In the genomic region with DNA sequence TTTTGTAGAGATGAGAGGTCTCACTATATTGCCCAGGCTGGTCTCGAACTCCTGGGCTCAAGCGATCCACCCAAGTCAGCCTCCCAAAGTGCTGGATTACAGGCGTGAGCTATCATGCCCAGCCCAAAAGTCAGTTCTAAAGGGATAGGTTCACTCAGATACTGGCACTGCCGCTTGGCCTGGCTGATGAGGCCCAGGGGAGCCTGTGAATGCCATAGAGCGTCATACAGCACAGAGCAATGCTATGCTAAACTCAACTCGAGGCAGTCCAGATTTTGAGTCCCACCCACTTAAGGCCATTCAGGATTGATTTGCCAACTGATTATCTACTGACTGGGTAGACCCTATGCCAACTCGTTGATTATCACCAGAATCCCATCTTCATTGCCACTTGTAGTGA, we compare ENCODE assay signal across 13 cellular contexts.
"Had no signal": no experiment of that assay in that cellular context is flagged by ENCODE, and none has a peak within 500 bp of the region (broad histone marks: within the 10 kb centered on the region; RNA-seq: fewer than 3 reads in every experiment).

No MANE protein-coding gene starts in this region.

- H3K9me3 ChIP-seq: SJSA1 had no signal

- H3K4me3 Mint-ChIP-seq: activated CD4-positive, alpha-beta memory T cell treated with anti-CD3 and anti-CD28 coated beads, Interleukin-2, amount 10 ng/mL, durations not matched to agents 7 days and 5 days; activated CD4-positive, alpha-beta T cell treated with anti-CD3 and anti-CD28 coated beads for 36 hours; activated naive CD4-positive, alpha-beta T cell treated with anti-CD3 and anti-CD28 coated beads for 36 hours; activated T-helper 1 cell treated with anti-CD3 and anti-CD28 coated beads, Interleukin-12 subunit alpha, Interleukin-12 subunit beta, Interleukin-2, Interleukin-4 antibody, amounts not matched to agents 30 ng/mL and 10 ng/mL and 1 ng/mL, durations not matched to agents 14 hours and 24 hours and 36 hours; nephron progenitor cell; type B pancreatic cell had no signal

- DNase-seq: activated CD4-positive, alpha-beta memory T cell treated with anti-CD3 and anti-CD28 coated beads, Interleukin-2, amount 10 ng/mL, durations not matched to agents 7 days and 5 days; activated CD4-positive, alpha-beta T cell treated with anti-CD3 and anti-CD28 coated beads for 36 hours; activated CD8-positive, alpha-beta memory T cell treated with anti-CD3 and anti-CD28 coated beads, Interleukin-2, amount 50 U/mL, for 4 hours; activated naive CD4-positive, alpha-beta T cell treated with anti-CD3 and anti-CD28 coated beads for 36 hours; cerebellar nuclear complex; head of caudate nucleus; left cardiac atrium; nephron progenitor cell; SW 1271; T-helper 9 cell had no signal

- H3K9me3 Mint-ChIP-seq: activated CD4-positive, alpha-beta memory T cell treated with anti-CD3 and anti-CD28 coated beads, Interleukin-2, amount 10 ng/mL, durations not matched to agents 7 days and 5 days; activated naive CD4-positive, alpha-beta T cell treated with anti-CD3 and anti-CD28 coated beads for 36 hours; activated T-helper 1 cell treated with anti-CD3 and anti-CD28 coated beads, Interleukin-12 subunit alpha, Interleukin-12 subunit beta, Interleukin-2, Interleukin-4 antibody, amounts not matched to agents 30 ng/mL and 10 ng/mL and 1 ng/mL, durations not matched to agents 14 hours and 24 hours and 36 hours; nephron progenitor cell; type B pancreatic cell had no signal

- H3K27ac ChIP-seq: SJSA1 had no signal

- H3K27me3 Mint-ChIP-seq: activated CD4-positive, alpha-beta memory T cell treated with anti-CD3 and anti-CD28 coated beads, Interleukin-2, amount 10 ng/mL, durations not matched to agents 7 days and 5 days; activated CD4-positive, alpha-beta T cell treated with anti-CD3 and anti-CD28 coated beads for 36 hours; type B pancreatic cell had no signal

- H3K4me1 Mint-ChIP-seq: nephron progenitor cell had no signal

- H3K4me3 ChIP-seq: SJSA1 had no signal

- H3K27ac Mint-ChIP-seq: activated CD4-positive, alpha-beta memory T cell treated with anti-CD3 and anti-CD28 coated beads, Interleukin-2, amount 10 ng/mL, durations not matched to agents 7 days and 5 days; activated CD4-positive, alpha-beta T cell treated with anti-CD3 and anti-CD28 coated beads for 36 hours; activated naive CD4-positive, alpha-beta T cell treated with anti-CD3 and anti-CD28 coated beads for 36 hours; activated T-helper 1 cell treated with anti-CD3 and anti-CD28 coated beads, Interleukin-12 subunit alpha, Interleukin-12 subunit beta, Interleukin-2, Interleukin-4 antibody, amounts not matched to agents 30 ng/mL and 10 ng/mL and 1 ng/mL, durations not matched to agents 14 hours and 24 hours and 36 hours; type B pancreatic cell had no signal

- H3K4me1 ChIP-seq: SJSA1 had no signal

- ATAC-seq: activated CD4-positive, alpha-beta T cell treated with anti-CD3 and anti-CD28 coated beads for 36 hours had no signal

- H3K27me3 ChIP-seq: SJSA1 had no signal
